Comparison of ENCODE assay signal across 8 cellular contexts in genomic region chr11:126211236-126212088, GRCh38. TPM values are rescaled to one million over a fixed set of nuclear protein-coding genes. Genes with fewer than 3 reads are reported as not detected.
A peak's percentile ranks its signal among the peaks of the same experiment; 100 is the strongest.
DNase-seq lines count a peak whose midpoint lies in the region; ATAC-seq and TF ChIP-seq lines count a peak whose summit lies in the region.

Gene FAM118B (plus strand): TSS chr11:126211782. CDS start chr11:126235002, 23,220 bp downstream.
Gene RPUSD4 (minus strand): TSS chr11:126211650. CDS start chr11:126211638, 12 bp downstream.

- H3K4me1 Mint-ChIP-seq in CD4-positive, alpha-beta memory T cell, result peaks cover 27 to 43% (median 32%) of the 10 kb centered on the region in 4 donors
- peaks cover 41% of the 10 kb centered on the region for H3K4me1 Mint-ChIP-seq in activated CD4-positive, alpha-beta memory T cell treated with anti-CD3 and anti-CD28 coated beads for 36 hours (ENCODE audit: low read depth)

- peaks cover 24% of the 10 kb centered on the region for H3K4me1 ChIP-seq in CD4-positive, alpha-beta memory T cell (ENCODE audit: insufficient read depth, low read length)

- H3K27me3 Mint-ChIP-seq in CD4-positive, alpha-beta memory T cell, result no peaks in the 10 kb centered on the region
- H3K27me3 Mint-ChIP-seq in activated CD4-positive, alpha-beta memory T cell treated with anti-CD3 and anti-CD28 coated beads for 36 hours, result no peaks in the 10 kb centered on the region

- peak within 1 kb of the TSS; percentile 99 to 100 (median 99) for H3K4me3 Mint-ChIP-seq in CD4-positive, alpha-beta memory T cell
- H3K4me3 Mint-ChIP-seq in activated CD4-positive, alpha-beta memory T cell treated with anti-CD3 and anti-CD28 coated beads for 36 hours, result peak within 1 kb of the TSS; percentile 98

- CTCF ChIA-PET in CD4-positive, alpha-beta memory T cell (lab: Charles Lee; ENCODE audit: partially characterized antibody), result interaction anchor here (0.7 to 1.5 kb wide), 2 partner anchors 18 to 271 kb away, joined by 4 read pairs; no protein-coding TSS in a partner anchor
- CTCF ChIA-PET in activated CD4-positive, alpha-beta memory T cell treated with anti-CD3 and anti-CD28 coated beads for 36 hours (lab: Charles Lee), result interaction anchor here (0.5 to 1.5 kb wide), 3 partner anchors 273 to 308 kb away, joined by 3 to 5 read pairs (median 4); partner anchors contain the start of gene PUS3

- TF ChIP-seq CTCF in dorsolateral prefrontal cortex (IDR thresholded peaks at IDR 0.05 in 54 of 56, conservative IDR thresholded peaks at IDR 0.05 in 2 of 56; ENCODE audit: low read depth in 1 of 56, partially characterized antibody in 56 of 56) (peak in 19 of 56 donors; percentile 10 to 54 (median 29)), lower leg skin (IDR thresholded peaks at IDR 0.05) (no peak)

- ATAC-seq in GM19455 (IDR thresholded peaks at IDR 0.05; ENCODE audit: unreplicated experiment), result peak; percentile 96

- POLR2A ChIA-PET in CD4-positive, alpha-beta memory T cell (lab: Charles Lee; ENCODE audit: partially characterized antibody), result interaction anchor here (0.5 to 3.4 kb wide), 12 partner anchors 8 to 324 kb away, joined by 3 to 23 read pairs (median 4); partner anchors contain the start of genes CDON, FOXRED1, HYLS1 and PUS3
- POLR2A ChIA-PET in activated CD4-positive, alpha-beta memory T cell treated with anti-CD3 and anti-CD28 coated beads for 36 hours (lab: Charles Lee), result interaction anchor here (1.3 to 3.0 kb wide), 3 partner anchors 56 to 142 kb away, joined by 3 to 8 read pairs (median 3); partner anchors contain the start of genes FOXRED1 and SRPRA

- TF ChIP-seq POLR2A in lower leg skin (IDR thresholded peaks at IDR 0.05), result no peak

- H3K9me3 Mint-ChIP-seq in CD4-positive, alpha-beta memory T cell, result peaks cover 0 to 2% (median 0%) of the 10 kb centered on the region in 8 donors
- H3K9me3 Mint-ChIP-seq in activated CD4-positive, alpha-beta memory T cell treated with anti-CD3 and anti-CD28 coated beads for 36 hours, result no peaks in the 10 kb centered on the region

- intact Hi-C loops in CD4-positive, alpha-beta memory T cell (cut with micrococcal nuclease), result loop anchor here (1.0 to 5.0 kb wide), 7 partner anchors 58 to 1259 kb away; partner anchors contain the start of genes CCDC15, DCPS, FOXRED1 and HYLS1
- intact Hi-C loops in activated CD4-positive, alpha-beta memory T cell treated with anti-CD3 and anti-CD28 coated beads for 36 hours (cut with micrococcal nuclease), result loop anchor here (1.0 kb wide), 7 partner anchors 57 to 619 kb away; partner anchors contain the start of genes DCPS, HYLS1, SRPRA and STT3A
- intact Hi-C loops in dorsolateral prefrontal cortex (cut with DNase I) (loop anchor here (2.0 to 5.0 kb wide), 4 partner anchors 55 to 206 kb away; partner anchors contain the start of genes CDON (in 1 of the 2), FOXRED1 (in 1 of the 2) and SRPRA (in 1 of the 2)), lower leg skin (cut with DNase I; ENCODE audit: low total_unique reads) (no loop called here)

- H3K27ac Mint-ChIP-seq in CD4-positive, alpha-beta memory T cell, result peak within 1 kb of the TSS; percentile 91 to 99 (median 98)
- H3K27ac Mint-ChIP-seq in activated CD4-positive, alpha-beta memory T cell treated with anti-CD3 and anti-CD28 coated beads for 36 hours, result peak within 1 kb of the TSS; percentile 89

- peak within 1 kb of the TSS; percentile 67 for H3K27ac ChIP-seq in CD4-positive, alpha-beta memory T cell (ENCODE audit: low read depth, low read length)
- peak within 1 kb of the TSS in 44 of 59 donors; percentile 1 to 88 (median 61) for H3K27ac ChIP-seq in dorsolateral prefrontal cortex

- peak; percentile 98 for DNase-seq in CD4-positive, alpha-beta memory T cell
- peak; percentile 94 for DNase-seq in HK-2 (ENCODE audit: unreplicated experiment)
- peak; percentile 80 for DNase-seq in NCI-H82 treated with DMSO at 0.1 percent for 48 hours (lab: John Stamatoyannopoulos, UW; ENCODE audit: unreplicated experiment)
- peak; percentile 99 for DNase-seq in activated CD4-positive, alpha-beta memory T cell treated with anti-CD3 and anti-CD28 coated beads for 36 hours
- DNase-seq in dorsolateral prefrontal cortex, result peak; percentile 97 to 100 (median 98)
- DNase-seq in lower leg skin (ENCODE audit: low spot score in 2 of 2), result peak; percentile 98 to 100
- peak; percentile 98 for DNase-seq in stimulated activated CD4-positive, alpha-beta T cell treated with anti-CD3 and anti-CD28 coated beads, Interleukin-4, amount 100 ng/mL, for 4 hours

- H3K36me3 ChIP-seq in CD4-positive, alpha-beta memory T cell (ENCODE audit: insufficient read depth, low read length), result no peaks in the 10 kb centered on the region

- H3K9me3 ChIP-seq in CD4-positive, alpha-beta memory T cell (ENCODE audit: control insufficient read depth in 1 of 2, low read length in 2 of 2), result no peaks in the 10 kb centered on the region

- no peaks in the 10 kb centered on the region for H3K27me3 ChIP-seq in CD4-positive, alpha-beta memory T cell (ENCODE audit: insufficient read depth, low read length)
- no peaks in the 10 kb centered on the region for H3K27me3 ChIP-seq in dorsolateral prefrontal cortex

- peaks cover 21 to 41% of the 10 kb centered on the region in 2 donors for H3K36me3 Mint-ChIP-seq in CD4-positive, alpha-beta memory T cell
- H3K36me3 Mint-ChIP-seq in activated CD4-positive, alpha-beta memory T cell treated with anti-CD3 and anti-CD28 coated beads for 36 hours, result peaks cover 19% of the 10 kb centered on the region

- H3K4me3 ChIP-seq in CD4-positive, alpha-beta memory T cell (ENCODE audit: low read length in 2 of 2), result peak within 1 kb of the TSS; percentile 44 to 91
- H3K4me3 ChIP-seq in dorsolateral prefrontal cortex (peak within 1 kb of the TSS; percentile 74 to 99 (median 91)), lower leg skin (ENCODE audit: low read depth, poor library complexity, severe bottlenecking) (peak within 1 kb of the TSS; percentile 95)

- WGBS in lower leg skin, 2 donors, result 0 to 1% methylated on average over 45 of the region's 62 CpGs

RNA-seq across cellular contexts. Expression of gene FAM118B, which starts in this region (rescaled TPM):
- total RNA-seq in CD4-positive, alpha-beta memory T cell, result 10 to 100 TPM; 12.6 to 13.2 TPM
- polyA plus RNA-seq in CD4-positive, alpha-beta memory T cell, result 10 to 100 TPM in 1 of 2 donors, 1 to 10 TPM in 1; 8.4 to 13.7 TPM
- total RNA-seq in activated CD4-positive, alpha-beta memory T cell treated with anti-CD3 and anti-CD28 coated beads for 36 hours, result 1 to 10 TPM; 8.0 to 9.7 TPM
- 10 to 100 TPM; 16.9 to 40.6 (median 24.6) TPM for total RNA-seq in dorsolateral prefrontal cortex
- total RNA-seq in lower leg skin, result 10 to 100 TPM in 2 of 4 donors, 1 to 10 TPM in 2; 7.3 to 18.9 (median 9.0) TPM

RNA-seq across cellular contexts. Expression of gene RPUSD4, which starts in this region (rescaled TPM):
- 10 to 100 TPM; 39.3 to 41.2 TPM for total RNA-seq in CD4-positive, alpha-beta memory T cell
- polyA plus RNA-seq in CD4-positive, alpha-beta memory T cell, result 10 to 100 TPM; 18.5 to 19.8 TPM
- 10 to 100 TPM; 32.4 to 34.1 TPM for total RNA-seq in activated CD4-positive, alpha-beta memory T cell treated with anti-CD3 and anti-CD28 coated beads for 36 hours
- total RNA-seq in dorsolateral prefrontal cortex (10 to 100 TPM; 16.6 to 37.0 (median 27.1) TPM), lower leg skin (10 to 100 TPM; 17.5 to 24.1 (median 20.7) TPM)

Comparison
In these comparisons a context has a peak if more than half of its experiments do, and no peak if none do; other contexts are left out.
1. Peak in every context shown above with its lines: DNase-seq, ATAC-seq, H3K4me3 ChIP-seq and H3K27ac ChIP-seq.